21 cellular contexts compared by ENCODE assay signal in the genomic region with DNA sequence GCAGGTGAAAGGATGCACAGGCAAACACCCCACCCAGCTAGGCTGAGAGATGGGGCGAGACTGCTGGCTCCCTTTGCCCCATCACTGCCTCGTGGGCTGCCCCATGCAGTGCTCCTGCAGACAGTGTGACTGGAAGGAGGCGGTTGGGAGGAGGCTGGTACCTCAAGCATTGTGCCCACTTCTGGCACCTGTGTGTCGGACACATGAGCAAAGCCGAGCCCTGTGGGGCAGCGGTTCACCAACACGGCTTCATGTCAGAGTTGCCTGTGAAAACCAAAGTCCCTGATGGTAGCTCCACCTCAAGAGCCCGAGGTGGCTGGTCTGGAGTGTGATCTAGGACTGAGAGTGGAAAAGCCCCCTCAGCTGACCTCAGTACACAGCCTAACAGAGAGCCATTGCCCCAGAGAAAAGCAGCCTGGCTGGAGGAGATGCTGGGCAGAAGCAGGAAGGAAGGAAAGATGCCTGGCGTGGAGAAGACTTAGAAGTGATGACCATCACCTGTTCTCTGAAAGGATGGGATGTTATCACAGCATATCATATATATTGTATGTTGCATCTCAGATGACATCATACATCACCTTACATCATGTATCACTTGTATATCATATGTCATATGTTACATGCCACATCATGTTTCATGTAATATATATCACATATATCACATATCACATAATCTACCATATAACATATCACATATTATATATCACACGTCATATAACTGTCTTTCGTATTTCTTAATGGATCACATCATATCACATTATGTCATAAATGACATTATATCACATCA.
A peak's percentile ranks its signal among the peaks of the same experiment; 100 is the strongest.
DNase-seq lines count a peak whose midpoint lies in the region; ATAC-seq, FAIRE-seq and TF ChIP-seq lines count a peak whose summit lies in the region.
"Had no signal": no experiment of that assay in that cellular context is flagged by ENCODE, and none has a peak within 500 bp of the region (broad histone marks: within the 10 kb centered on the region; RNA-seq: fewer than 3 reads in every experiment).

No MANE protein-coding gene starts in this region.

- CTCF ChIA-PET in A549 (lab: Yijun Ruan, JAX) = interaction anchor here (0.5 to 0.9 kb wide), 3 partner anchors 13 to 1530 kb away, joined by 3 to 4 read pairs (median 3); no protein-coding TSS in a partner anchor

- FAIRE-seq in A549 (lab: Jason Lieb, UNC) (peak; percentile 95), endometrium (lab: Jason Lieb, UNC) (peak; percentile 12)
- FAIRE-seq: GM12891, RCC 7860 had no signal

- DNase-seq in A549 (ENCODE audit: low read depth in 1 of 2, low spot score in 1 of 2) (no peak), D341Med (ENCODE audit: low spot score) (peak; percentile 3), osteocyte (ENCODE audit: extremely low spot score, unreplicated experiment) (peak; percentile 82), uterus (no peak), NCI-H187 treated with DMSO at 0.1 percent for 48 hours (lab: John Stamatoyannopoulos, UW) (no peak), MG63 (no peak)
- DNase-seq: CD4-positive, CD25-positive, alpha-beta regulatory T cell; COR-L47; DND-41; H7; NCI-H1092; NCI-H1436 treated with DMSO at 0.1 percent for 48 hours; NCI-H2081; NCI-H2171; NCI-H345; NCI-H524 treated with DMSO at 0.1 percent for 48 hours; NCI-H82 had no signal

- H3K36me3 ChIP-seq in uterus (no peaks in the 10 kb centered on the region), MG63 (no peaks in the 10 kb centered on the region)

- no peaks in the 10 kb centered on the region for H3K36me3 Mint-ChIP-seq in osteocyte (ENCODE audit: unreplicated experiment)
- H3K36me3 Mint-ChIP-seq: CD4-positive, CD25-positive, alpha-beta regulatory T cell had no signal

- no peaks in the 10 kb centered on the region for H3K4me1 Mint-ChIP-seq in osteocyte (ENCODE audit: unreplicated experiment)
- H3K4me1 Mint-ChIP-seq: CD4-positive, CD25-positive, alpha-beta regulatory T cell had no signal

- H3K4me2 ChIP-seq in A549 = no peak overlapping the region

- H3K9me3 ChIP-seq in A549 = no peaks in the 10 kb centered on the region
- no peaks in the 10 kb centered on the region for H3K9me3 ChIP-seq in uterus
- no peaks in the 10 kb centered on the region for H3K9me3 ChIP-seq in MG63

- no peak overlapping the region for H3K4me3 Mint-ChIP-seq in osteocyte (ENCODE audit: unreplicated experiment)
- H3K4me3 Mint-ChIP-seq: CD4-positive, CD25-positive, alpha-beta regulatory T cell had no signal

- H3K27me3 Mint-ChIP-seq in osteocyte (ENCODE audit: unreplicated experiment) = no peaks in the 10 kb centered on the region
- H3K27me3 Mint-ChIP-seq: CD4-positive, CD25-positive, alpha-beta regulatory T cell had no signal

- POLR2A ChIA-PET in A549 (lab: Yijun Ruan, JAX) = no interaction called here

- no peak for ATAC-seq in A549
- ATAC-seq: Right ventricle myocardium inferior had no signal

- H3K27me3 ChIP-seq in uterus (no peaks in the 10 kb centered on the region), MG63 (no peaks in the 10 kb centered on the region)

- TF ChIP-seq CTCF in A549 (IDR thresholded peaks at IDR 0.05) (no peak), osteocyte (IDR thresholded peaks at IDR 0.05) (no peak), uterus (IDR thresholded peaks at IDR 0.05) (no peak)

- WGBS in A549 (ENCODE audit: missing lambda C conversion rate) = 48% methylated on average over 10 of the region's 11 CpGs

- TF ChIP-seq POLR2A in A549 (IDR thresholded peaks at IDR 0.05; ENCODE audit: low read length) (no peak), uterus (IDR thresholded peaks at IDR 0.05) (no peak)

- H3K27ac Mint-ChIP-seq in osteocyte (ENCODE audit: unreplicated experiment) = no peak overlapping the region
- H3K27ac Mint-ChIP-seq: CD4-positive, CD25-positive, alpha-beta regulatory T cell had no signal

- TF ChIP-seq EP300 in A549 (IDR thresholded peaks at IDR 0.05) = no peak

- H3K27ac ChIP-seq in A549 = no peak overlapping the region
- H3K27ac ChIP-seq in uterus = no peak overlapping the region

- TF ChIP-seq RAD21 in A549 (conservative IDR thresholded peaks at IDR 0.05 in 1 of 2, IDR thresholded peaks at IDR 0.05 in 1 of 2) = no peak

- H3K4me1 ChIP-seq in A549 = no peaks in the 10 kb centered on the region
- H3K4me1 ChIP-seq in uterus = no peaks in the 10 kb centered on the region

- intact Hi-C loops in uterus (cut with DNase I; ENCODE audit: low total_unique reads) = no loop called here

- H3K9me3 Mint-ChIP-seq in osteocyte (ENCODE audit: unreplicated experiment) = no peaks in the 10 kb centered on the region
- H3K9me3 Mint-ChIP-seq: CD4-positive, CD25-positive, alpha-beta regulatory T cell had no signal

- H3K4me3 ChIP-seq in A549 (no peak overlapping the region), uterus (no peak overlapping the region), MG63 (no peak overlapping the region)

TF ChIP-seq in A549, 52 proteins besides CTCF, POLR2A, EP300 and RAD21:
- TF ChIP-seq JUNB (IDR thresholded peaks at IDR 0.05) (no peak), MYC (IDR thresholded peaks at IDR 0.05; ENCODE audit: borderline replicate concordance, low read length) (no peak), MAZ (IDR thresholded peaks at IDR 0.05; ENCODE audit: borderline replicate concordance, low read depth, low read length) (no peak), ZFP36 (IDR thresholded peaks at IDR 0.05; ENCODE audit: borderline replicate concordance, partially characterized antibody) (no peak), SREBF2 (IDR thresholded peaks at IDR 0.05) (no peak), NR3C1 (IDR thresholded peaks at IDR 0.05) (no peak)
- TF ChIP-seq, protein P1, sequence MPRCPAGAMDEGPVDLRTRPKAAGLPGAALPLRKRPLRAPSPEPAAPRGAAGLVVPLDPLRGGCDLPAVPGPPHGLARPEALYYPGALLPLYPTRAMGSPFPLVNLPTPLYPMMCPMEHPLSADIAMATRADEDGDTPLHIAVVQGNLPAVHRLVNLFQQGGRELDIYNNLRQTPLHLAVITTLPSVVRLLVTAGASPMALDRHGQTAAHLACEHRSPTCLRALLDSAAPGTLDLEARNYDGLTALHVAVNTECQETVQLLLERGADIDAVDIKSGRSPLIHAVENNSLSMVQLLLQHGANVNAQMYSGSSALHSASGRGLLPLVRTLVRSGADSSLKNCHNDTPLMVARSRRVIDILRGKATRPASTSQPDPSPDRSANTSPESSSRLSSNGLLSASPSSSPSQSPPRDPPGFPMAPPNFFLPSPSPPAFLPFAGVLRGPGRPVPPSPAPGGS (IDR thresholded peaks at IDR 0.05) = no peak

Comparison
In these comparisons a context has a peak if more than half of its experiments do, and no peak if none do; other contexts are left out.
1. DNase-seq: peak in D341Med (single experiment) and osteocyte (single experiment); none in A549 (0 of 2), uterus (0 of 2), NCI-H187 treated with DMSO at 0.1 percent for 48 hours (single experiment) and MG63 (single experiment).